Comparison of ENCODE assay signal across 16 cellular contexts in the genomic region with DNA sequence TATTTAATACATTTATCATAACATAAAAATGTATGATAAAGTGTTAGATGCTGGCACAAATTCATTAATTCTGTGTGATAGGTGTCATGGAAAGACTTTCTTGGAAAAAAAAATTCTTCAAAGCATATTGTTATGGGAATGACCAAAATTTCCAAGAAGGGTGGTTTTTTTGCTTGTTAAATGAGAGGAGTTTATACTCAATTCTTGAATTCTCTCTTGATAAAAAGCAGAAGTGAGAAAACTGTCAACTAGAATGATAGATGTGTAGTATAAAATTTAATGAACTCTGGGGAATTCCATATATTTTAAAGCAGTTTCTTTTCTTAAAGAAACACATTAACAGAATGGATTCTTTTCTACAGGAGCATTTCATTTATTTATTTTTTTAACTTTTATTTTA.
DNase-seq lines count a peak whose midpoint lies in the region; ATAC-seq and TF ChIP-seq lines count a peak whose summit lies in the region.
"Had no signal": no experiment of that assay in that cellular context is flagged by ENCODE, and none has a peak within 500 bp of the region (broad histone marks: within the 10 kb centered on the region; RNA-seq: fewer than 3 reads in every experiment).

No MANE protein-coding gene starts in this region.

- ATAC-seq in GM19395 (IDR thresholded peaks at IDR 0.05; ENCODE audit: unreplicated experiment) (peak; percentile 67), HG02852 (IDR thresholded peaks at IDR 0.05; ENCODE audit: unreplicated experiment) (peak; percentile 73), HG03460 (IDR thresholded peaks at IDR 0.05; ENCODE audit: unreplicated experiment) (peak; percentile 46), T-cell (replicated peaks in 1 of 4) (no peak)
- ATAC-seq: A549; activated CD4-positive, CD25-positive, alpha-beta regulatory T cell treated with anti-CD3 and anti-CD28 coated beads, Interleukin-2, amount 50 U/mL, for 24 hours; activated CD8-positive, alpha-beta memory T cell treated with anti-CD3 and anti-CD28 coated beads, Interleukin-2, amount 10 ng/mL, durations not matched to agents 7 days and 5 days had no signal

- no peak overlapping the region for H3K4me3 Mint-ChIP-seq in T-cell
- H3K4me3 Mint-ChIP-seq: activated CD8-positive, alpha-beta memory T cell treated with anti-CD3 and anti-CD28 coated beads, Interleukin-2, amount 10 ng/mL, durations not matched to agents 7 days and 5 days; CD4-positive, alpha-beta memory T cell; dendritic cell treated with granulocyte-macrophage colony-stimulating factor and Interleukin-4, amounts not matched to agents 40 ng/mL and 50 ng/mL, for 4 days had no signal

- H3K9me3 Mint-ChIP-seq in T-cell: peaks cover 13 to 21% (median 18%) of the 10 kb centered on the region in 3 donors

- POLR2A ChIA-PET in T-cell (lab: Charles Lee): no interaction called here

- CTCF ChIA-PET in T-cell (lab: Charles Lee): no interaction called here

- no peaks in the 10 kb centered on the region for H3K4me1 Mint-ChIP-seq in T-cell
- H3K4me1 Mint-ChIP-seq: activated CD8-positive, alpha-beta memory T cell treated with anti-CD3 and anti-CD28 coated beads, Interleukin-2, amount 10 ng/mL, durations not matched to agents 7 days and 5 days; CD4-positive, alpha-beta memory T cell had no signal

- H3K27me3 Mint-ChIP-seq in T-cell: no peaks in the 10 kb centered on the region
- H3K27me3 Mint-ChIP-seq: activated CD8-positive, alpha-beta memory T cell treated with anti-CD3 and anti-CD28 coated beads, Interleukin-2, amount 10 ng/mL, durations not matched to agents 7 days and 5 days had no signal

- no peak for TF ChIP-seq CTCF in GM10266 (IDR thresholded peaks at IDR 0.05; ENCODE audit: control insufficient read depth, insufficient read depth, low read depth, missing control alignments)

- DNase-seq in GM10266 (ENCODE audit: extremely low spot score) (peak; percentile 5), T-cell (no peak), HPDE6-E6E7 (ENCODE audit: extremely low spot score) (no peak), ureter (ENCODE audit: low spot score) (no peak), cerebellar cortex (ENCODE audit: low spot score) (no peak)
- DNase-seq: activated CD8-positive, alpha-beta memory T cell treated with anti-CD3 and anti-CD28 coated beads, Interleukin-2, amount 10 ng/mL, durations not matched to agents 7 days and 5 days; activated naive CD4-positive, alpha-beta T cell treated with Interleukin-2 at 50 U/mL for 16 hours; CD4-positive, alpha-beta memory T cell; NCI-H774; T-helper 1 cell had no signal

- no peaks in the 10 kb centered on the region for H3K36me3 Mint-ChIP-seq in T-cell
- H3K36me3 Mint-ChIP-seq: activated CD8-positive, alpha-beta memory T cell treated with anti-CD3 and anti-CD28 coated beads, Interleukin-2, amount 10 ng/mL, durations not matched to agents 7 days and 5 days; CD4-positive, alpha-beta memory T cell had no signal

- no peak overlapping the region for H3K27ac Mint-ChIP-seq in T-cell
- H3K27ac Mint-ChIP-seq: activated CD8-positive, alpha-beta memory T cell treated with anti-CD3 and anti-CD28 coated beads, Interleukin-2, amount 10 ng/mL, durations not matched to agents 7 days and 5 days; CD4-positive, alpha-beta memory T cell; dendritic cell treated with granulocyte-macrophage colony-stimulating factor and Interleukin-4, amounts not matched to agents 40 ng/mL and 50 ng/mL, for 4 days had no signal

Comparison
In these comparisons a context has a peak if more than half of its experiments do, and no peak if none do; other contexts are left out.
1. ATAC-seq: peak in GM19395 (single experiment), HG02852 (single experiment) and HG03460 (single experiment); none in T-cell (0 of 4).